In genomic region chr5:87392170-87392569, GRCh38 we compare ENCODE assay signal across 18 cellular contexts. TPM values are rescaled to one million over a fixed set of nuclear protein-coding genes. Genes with fewer than 3 reads are reported as not detected.
DNase-seq lines count a peak whose midpoint lies in the region; ATAC-seq and TF ChIP-seq lines count a peak whose summit lies in the region.
"Had no signal": no experiment of that assay in that cellular context is flagged by ENCODE, and none has a peak within 500 bp of the region (broad histone marks: within the 10 kb centered on the region; RNA-seq: fewer than 3 reads in every experiment).

No MANE protein-coding gene starts in this region.

- intact Hi-C loops in esophagus muscularis mucosa (cut with DNase I): no loop called here

- H3K36me3 Mint-ChIP-seq in activated CD8-positive, alpha-beta memory T cell treated with anti-CD3 and anti-CD28 coated beads, Interleukin-2, amount 10 ng/mL, durations not matched to agents 7 days and 5 days: peaks cover 62% of the 10 kb centered on the region
- peaks cover 79% of the 10 kb centered on the region for H3K36me3 Mint-ChIP-seq in activated CD4-positive, alpha-beta memory T cell treated with anti-CD3 and anti-CD28 coated beads, Interleukin-2, amount 10 ng/mL, durations not matched to agents 7 days and 5 days (ENCODE audit: low read depth)
- H3K36me3 Mint-ChIP-seq in stimulated activated naive B cell treated with anti-CD40 and anti-IgM and Interleukin-4, amounts not matched to agents 10 μg/mL and 1 μg/mL and 100 μg/mL, for 72 hours: peaks cover 21 to 42% of the 10 kb centered on the region in 2 donors

- TF ChIP-seq POLR2A in esophagus muscularis mucosa (IDR thresholded peaks at IDR 0.05; ENCODE audit: low read depth): no peak

- H3K27me3 Mint-ChIP-seq in activated CD8-positive, alpha-beta memory T cell treated with anti-CD3 and anti-CD28 coated beads, Interleukin-2, amount 10 ng/mL, durations not matched to agents 7 days and 5 days: no peaks in the 10 kb centered on the region
- H3K27me3 Mint-ChIP-seq in activated CD4-positive, alpha-beta memory T cell treated with anti-CD3 and anti-CD28 coated beads, Interleukin-2, amount 10 ng/mL, durations not matched to agents 7 days and 5 days: no peaks in the 10 kb centered on the region
- no peaks in the 10 kb centered on the region for H3K27me3 Mint-ChIP-seq in stimulated activated naive B cell treated with anti-CD40 and anti-IgM and Interleukin-4, amounts not matched to agents 10 μg/mL and 1 μg/mL and 100 μg/mL, for 72 hours

- no peaks in the 10 kb centered on the region for H3K9me3 Mint-ChIP-seq in activated CD8-positive, alpha-beta memory T cell treated with anti-CD3 and anti-CD28 coated beads, Interleukin-2, amount 10 ng/mL, durations not matched to agents 7 days and 5 days (ENCODE audit: low read depth)
- no peaks in the 10 kb centered on the region for H3K9me3 Mint-ChIP-seq in activated CD4-positive, alpha-beta memory T cell treated with anti-CD3 and anti-CD28 coated beads, Interleukin-2, amount 10 ng/mL, durations not matched to agents 7 days and 5 days
- H3K9me3 Mint-ChIP-seq in stimulated activated naive B cell treated with anti-CD40 and anti-IgM and Interleukin-4, amounts not matched to agents 10 μg/mL and 1 μg/mL and 100 μg/mL, for 72 hours: no peaks in the 10 kb centered on the region

- POLR2A ChIA-PET in activated CD4-positive, alpha-beta memory T cell treated with anti-CD3 and anti-CD28 coated beads, Interleukin-2, amount 10 ng/mL, durations not matched to agents 7 days and 5 days (lab: Charles Lee): no interaction called here

- no peak for TF ChIP-seq EP300 in esophagus muscularis mucosa (IDR thresholded peaks at IDR 0.05)

- no peaks in the 10 kb centered on the region for H3K9me3 ChIP-seq in esophagus muscularis mucosa
- H3K9me3 ChIP-seq: esophagus squamous epithelium, suprapubic skin had no signal

- TF ChIP-seq CTCF in esophagus muscularis mucosa (IDR thresholded peaks at IDR 0.05): no peak

- H3K27ac ChIP-seq in esophagus muscularis mucosa (replicated peaks in 1 of 4): peak overlapping the region; percentile 44 to 68 (median 58)
- H3K27ac ChIP-seq: esophagus squamous epithelium, HL-60, suprapubic skin had no signal

- H3K27ac Mint-ChIP-seq in activated CD8-positive, alpha-beta memory T cell treated with anti-CD3 and anti-CD28 coated beads, Interleukin-2, amount 10 ng/mL, durations not matched to agents 7 days and 5 days: peak overlapping the region; percentile 27
- H3K27ac Mint-ChIP-seq in activated CD4-positive, alpha-beta memory T cell treated with anti-CD3 and anti-CD28 coated beads, Interleukin-2, amount 10 ng/mL, durations not matched to agents 7 days and 5 days: peak overlapping the region; percentile 24
- peak overlapping the region; percentile 26 for H3K27ac Mint-ChIP-seq in stimulated activated naive B cell treated with anti-CD40 and anti-IgM and Interleukin-4, amounts not matched to agents 10 μg/mL and 1 μg/mL and 100 μg/mL, for 72 hours

- peaks cover 19% of the 10 kb centered on the region for H3K4me1 Mint-ChIP-seq in activated CD8-positive, alpha-beta memory T cell treated with anti-CD3 and anti-CD28 coated beads, Interleukin-2, amount 10 ng/mL, durations not matched to agents 7 days and 5 days
- H3K4me1 Mint-ChIP-seq in activated CD4-positive, alpha-beta memory T cell treated with anti-CD3 and anti-CD28 coated beads, Interleukin-2, amount 10 ng/mL, durations not matched to agents 7 days and 5 days: peaks cover 25% of the 10 kb centered on the region
- H3K4me1 Mint-ChIP-seq in stimulated activated naive B cell treated with anti-CD40 and anti-IgM and Interleukin-4, amounts not matched to agents 10 μg/mL and 1 μg/mL and 100 μg/mL, for 72 hours: peaks cover 4 to 7% of the 10 kb centered on the region in 2 donors

- 71% methylated on average over 1 of the region's 1 CpG for WGBS in esophagus muscularis mucosa

- H3K36me3 ChIP-seq in esophagus muscularis mucosa: peaks cover 0 to 98% (median 68%) of the 10 kb centered on the region in 4 donors

- no peak overlapping the region for H3K4me3 Mint-ChIP-seq in activated CD8-positive, alpha-beta memory T cell treated with anti-CD3 and anti-CD28 coated beads, Interleukin-2, amount 10 ng/mL, durations not matched to agents 7 days and 5 days
- no peak overlapping the region for H3K4me3 Mint-ChIP-seq in activated CD4-positive, alpha-beta memory T cell treated with anti-CD3 and anti-CD28 coated beads, Interleukin-2, amount 10 ng/mL, durations not matched to agents 7 days and 5 days
- H3K4me3 Mint-ChIP-seq in stimulated activated naive B cell treated with anti-CD40 and anti-IgM and Interleukin-4, amounts not matched to agents 10 μg/mL and 1 μg/mL and 100 μg/mL, for 72 hours: no peak overlapping the region

- no peak overlapping the region for H3K4me3 ChIP-seq in esophagus muscularis mucosa
- H3K4me3 ChIP-seq: esophagus squamous epithelium, suprapubic skin had no signal

- peaks cover 22 to 41% (median 36%) of the 10 kb centered on the region in 4 donors for H3K4me1 ChIP-seq in esophagus muscularis mucosa
- H3K4me1 ChIP-seq: esophagus squamous epithelium, suprapubic skin had no signal

- CTCF ChIA-PET in activated CD8-positive, alpha-beta memory T cell treated with anti-CD3 and anti-CD28 coated beads, Interleukin-2, amount 10 ng/mL, durations not matched to agents 7 days and 5 days (lab: Charles Lee): interaction anchor here (0.9 to 1.5 kb wide), 2 partner anchors 8 to 9 kb away, joined by 4 read pairs; no protein-coding TSS in a partner anchor
- CTCF ChIA-PET in activated CD4-positive, alpha-beta memory T cell treated with anti-CD3 and anti-CD28 coated beads, Interleukin-2, amount 10 ng/mL, durations not matched to agents 7 days and 5 days (lab: Charles Lee): interaction anchor here (1.0 to 3.5 kb wide), 2 partner anchors 8 to 20 kb away, joined by 3 to 23 read pairs; no protein-coding TSS in a partner anchor

- H3K27me3 ChIP-seq in esophagus muscularis mucosa: no peaks in the 10 kb centered on the region
- H3K27me3 ChIP-seq: esophagus squamous epithelium, suprapubic skin had no signal

- ATAC-seq in activated CD8-positive, alpha-beta memory T cell treated with anti-CD3 and anti-CD28 coated beads, Interleukin-2, amount 10 ng/mL, durations not matched to agents 7 days and 5 days: no peak
- ATAC-seq in stimulated activated naive B cell treated with anti-CD40 and anti-IgM and Interleukin-4, amounts not matched to agents 10 μg/mL and 1 μg/mL and 100 μg/mL, for 72 hours (replicated peaks): no peak
- no peak for ATAC-seq in GM21515 (IDR thresholded peaks at IDR 0.05; ENCODE audit: unreplicated experiment)

- DNase-seq in activated CD8-positive, alpha-beta memory T cell treated with anti-CD3 and anti-CD28 coated beads, Interleukin-2, amount 10 ng/mL, durations not matched to agents 7 days and 5 days: no peak
- no peak for DNase-seq in activated CD8-positive, alpha-beta memory T cell treated with anti-CD3 and anti-CD28 coated beads, Interleukin-2, amount 50 U/mL, for 48 hours
- DNase-seq in activated CD4-positive, alpha-beta memory T cell treated with anti-CD3 and anti-CD28 coated beads, Interleukin-2, amount 10 ng/mL, durations not matched to agents 7 days and 5 days: no peak
- DNase-seq in esophagus muscularis mucosa (ENCODE audit: extremely low spot score) (no peak), NCI-H446 treated with DMSO at 0.1 percent for 48 hours (lab: John Stamatoyannopoulos, UW) (no peak), NCI-H226 (no peak)
- DNase-seq in stimulated activated naive B cell treated with anti-CD40 and anti-IgM and Interleukin-4, amounts not matched to agents 10 μg/mL and 1 μg/mL and 100 μg/mL, for 72 hours: no peak
- DNase-seq: activated CD4-positive, CD25-positive, alpha-beta regulatory T cell; anterior cingulate cortex; esophagus squamous epithelium; kidney glomerular epithelial cell; NCI-H187 treated with DMSO at 0.1 percent for 48 hours; NCI-H526; posterior cingulate gyrus; T-helper 1 cell had no signal

RNA-seq across cellular contexts. Expression of gene CCNH, which starts 20.6 kb away (rescaled TPM):
- total RNA-seq in activated CD8-positive, alpha-beta memory T cell treated with anti-CD3 and anti-CD28 coated beads, Interleukin-2, amount 10 ng/mL, durations not matched to agents 7 days and 5 days: 10 to 100 TPM; 62.4 to 67.3 TPM
- 10 to 100 TPM; 55.7 to 60.4 TPM for total RNA-seq in activated CD4-positive, alpha-beta memory T cell treated with anti-CD3 and anti-CD28 coated beads, Interleukin-2, amount 10 ng/mL, durations not matched to agents 7 days and 5 days
- total RNA-seq in esophagus muscularis mucosa: 10 to 100 TPM; 33.0 to 98.0 (median 67.6) TPM
